ENCODE assay signal across 23 cellular contexts in the genomic region with DNA sequence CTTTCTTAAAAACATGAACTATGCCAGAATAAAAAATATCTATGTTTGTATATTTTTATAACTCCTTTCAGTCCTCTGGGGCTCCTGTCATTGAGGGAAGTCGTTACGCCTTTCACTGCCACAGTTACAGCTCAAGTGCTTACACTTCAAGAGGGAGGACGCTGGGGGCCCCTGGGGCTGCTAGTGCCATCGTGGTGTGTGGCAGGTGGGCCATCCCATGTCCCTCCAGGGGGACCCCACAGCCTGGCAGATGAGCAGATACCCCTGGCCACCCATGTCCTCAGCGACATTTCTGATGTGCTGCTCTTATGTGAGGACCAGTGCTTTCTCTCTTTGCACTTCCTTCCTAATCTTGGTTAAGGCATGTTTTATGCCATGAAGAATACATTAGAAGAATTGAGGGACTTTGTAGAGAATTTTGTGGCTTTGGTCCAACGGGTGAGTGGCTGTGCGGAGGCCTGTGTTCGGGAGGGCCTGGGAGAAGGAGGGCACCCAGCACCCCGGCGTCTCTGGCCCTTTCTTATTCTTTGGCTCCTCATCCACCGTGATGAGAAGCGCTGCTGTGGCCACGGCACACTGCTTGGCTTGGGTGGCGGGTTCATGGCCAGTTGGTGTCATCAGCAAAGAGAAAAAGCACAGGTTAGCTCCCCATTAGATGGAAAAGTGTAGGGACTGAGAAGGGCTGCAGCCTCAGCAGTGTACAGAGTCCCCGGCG. TPM values are rescaled to one million over a fixed set of nuclear protein-coding genes. Genes with fewer than 3 reads are reported as not detected.
DNase-seq lines count a peak whose midpoint lies in the region; ATAC-seq and TF ChIP-seq lines count a peak whose summit lies in the region.
"Had no signal": no experiment of that assay in that cellular context is flagged by ENCODE, and none has a peak within 500 bp of the region (broad histone marks: within the 10 kb centered on the region; RNA-seq: fewer than 3 reads in every experiment).

No MANE protein-coding gene starts in this region.

- peaks cover 9% of the 10 kb centered on the region for H3K4me1 Mint-ChIP-seq in activated naive CD4-positive, alpha-beta T cell treated with anti-CD3 and anti-CD28 coated beads, Interleukin-2, amount 10 ng/mL, durations not matched to agents 7 days and 5 days
- H3K4me1 Mint-ChIP-seq in activated T-helper 17 cell treated with anti-CD3 and anti-CD28 coated beads, Interleukin-2, amount 50 U/mL, for 72 hours: peaks cover 32% of the 10 kb centered on the region
- peaks cover 5% of the 10 kb centered on the region for H3K4me1 Mint-ChIP-seq in endodermal cell
- H3K4me1 Mint-ChIP-seq in stimulated activated effector memory CD8-positive, alpha-beta T cell treated with anti-CD3 and anti-CD28 coated beads, Interleukin-12 subunit alpha, Interleukin-12 subunit beta, amount 100 ng/mL, for 72 hours: peaks cover 46% of the 10 kb centered on the region
- no peaks in the 10 kb centered on the region for H3K4me1 Mint-ChIP-seq in GM23338
- H3K4me1 Mint-ChIP-seq: CD4-positive, alpha-beta memory T cell had no signal

- no peak overlapping the region for H3K4me3 ChIP-seq in endodermal cell (ENCODE audit: low read length)
- H3K4me3 ChIP-seq in osteoblast (ENCODE audit: insufficient read depth, low read length): no peak overlapping the region
- H3K4me3 ChIP-seq in GM23338: no peak overlapping the region
- H3K4me3 ChIP-seq: GM12878, PC-9, SJCRH30 had no signal

- H3K27ac Mint-ChIP-seq in activated naive CD4-positive, alpha-beta T cell treated with anti-CD3 and anti-CD28 coated beads, Interleukin-2, amount 10 ng/mL, durations not matched to agents 7 days and 5 days: peak overlapping the region; percentile 49
- H3K27ac Mint-ChIP-seq in activated T-helper 17 cell treated with anti-CD3 and anti-CD28 coated beads, Interleukin-2, amount 50 U/mL, for 72 hours: peak overlapping the region; percentile 87
- peak overlapping the region; percentile 58 for H3K27ac Mint-ChIP-seq in endodermal cell
- peak overlapping the region; percentile 14 for H3K27ac Mint-ChIP-seq in stimulated activated effector memory CD8-positive, alpha-beta T cell treated with anti-CD3 and anti-CD28 coated beads, Interleukin-12 subunit alpha, Interleukin-12 subunit beta, amount 100 ng/mL, for 72 hours
- no peak overlapping the region for H3K27ac Mint-ChIP-seq in GM23338

- H3K79me2 ChIP-seq in osteoblast (ENCODE audit: insufficient read depth, low read length) (no peaks in the 10 kb centered on the region), GM23338 (replicated peaks; ENCODE audit: insufficient read depth) (no peaks in the 10 kb centered on the region)

- peaks cover 36% of the 10 kb centered on the region for H3K36me3 Mint-ChIP-seq in activated naive CD4-positive, alpha-beta T cell treated with anti-CD3 and anti-CD28 coated beads, Interleukin-2, amount 10 ng/mL, durations not matched to agents 7 days and 5 days
- H3K36me3 Mint-ChIP-seq in activated T-helper 17 cell treated with anti-CD3 and anti-CD28 coated beads, Interleukin-2, amount 50 U/mL, for 72 hours (ENCODE audit: low read depth): peaks cover 100% of the 10 kb centered on the region
- H3K36me3 Mint-ChIP-seq in endodermal cell (ENCODE audit: low read depth) (peaks cover 77% of the 10 kb centered on the region), GM23338 (ENCODE audit: low read depth) (peaks cover 51% of the 10 kb centered on the region)
- peaks cover 100% of the 10 kb centered on the region for H3K36me3 Mint-ChIP-seq in stimulated activated effector memory CD8-positive, alpha-beta T cell treated with anti-CD3 and anti-CD28 coated beads, Interleukin-12 subunit alpha, Interleukin-12 subunit beta, amount 100 ng/mL, for 72 hours

- H4K20me1 ChIP-seq in osteoblast (ENCODE audit: insufficient read depth, low read length): no peaks in the 10 kb centered on the region
- H4K20me1 ChIP-seq in GM23338 (replicated peaks; ENCODE audit: insufficient read depth): no peaks in the 10 kb centered on the region

- WGBS in endodermal cell (ENCODE audit: insufficient coverage in 1 of 2, insufficient read length in 1 of 2), 2 experiments: 95 to 97% methylated on average over 13 to 16 of the region's 16 CpGs

- H3K36me3 ChIP-seq in endodermal cell (ENCODE audit: control insufficient read depth, insufficient read depth, low read length) (peaks cover 74% of the 10 kb centered on the region), osteoblast (ENCODE audit: insufficient read depth, low read length) (peaks cover 59% of the 10 kb centered on the region), GM23338 (ENCODE audit: insufficient read depth) (peaks cover 23% of the 10 kb centered on the region)

- H3K9me3 Mint-ChIP-seq in activated naive CD4-positive, alpha-beta T cell treated with anti-CD3 and anti-CD28 coated beads, Interleukin-2, amount 10 ng/mL, durations not matched to agents 7 days and 5 days: no peaks in the 10 kb centered on the region
- H3K9me3 Mint-ChIP-seq in activated T-helper 17 cell treated with anti-CD3 and anti-CD28 coated beads, Interleukin-2, amount 50 U/mL, for 72 hours: no peaks in the 10 kb centered on the region
- H3K9me3 Mint-ChIP-seq in endodermal cell: no peaks in the 10 kb centered on the region
- no peaks in the 10 kb centered on the region for H3K9me3 Mint-ChIP-seq in stimulated activated effector memory CD8-positive, alpha-beta T cell treated with anti-CD3 and anti-CD28 coated beads, Interleukin-12 subunit alpha, Interleukin-12 subunit beta, amount 100 ng/mL, for 72 hours
- no peaks in the 10 kb centered on the region for H3K9me3 Mint-ChIP-seq in GM23338

- peaks cover 10% of the 10 kb centered on the region for H3K4me1 ChIP-seq in endodermal cell (ENCODE audit: control insufficient read depth, insufficient read depth, low read length)
- no peaks in the 10 kb centered on the region for H3K4me1 ChIP-seq in osteoblast (ENCODE audit: insufficient read depth, low read length)
- H3K4me1 ChIP-seq in GM23338 (ENCODE audit: insufficient read depth): no peaks in the 10 kb centered on the region
- H3K4me1 ChIP-seq: SJCRH30 had no signal

- TF ChIP-seq CTCF in endodermal cell (conservative IDR thresholded peaks at IDR 0.05) (no peak), osteoblast (IDR thresholded peaks at IDR 0.05; ENCODE audit: extremely low read depth, low read depth, low read length) (no peak), GM23338 (conservative IDR thresholded peaks at IDR 0.05; ENCODE audit: low read depth in 2 of 2) (no peak)

- H3K9me2 ChIP-seq in GM23338 (ENCODE audit: insufficient read depth): no peaks in the 10 kb centered on the region

- no peaks in the 10 kb centered on the region for H3F3A ChIP-seq in GM23338 (replicated peaks; ENCODE audit: low read depth)

- H3K4me2 ChIP-seq in osteoblast (ENCODE audit: insufficient read depth, low read length): no peak overlapping the region
- no peak overlapping the region for H3K4me2 ChIP-seq in GM23338
- H3K4me2 ChIP-seq: PC-9 had no signal

- H3K27ac ChIP-seq in endodermal cell (ENCODE audit: low read depth, low read length) (no peak overlapping the region), osteoblast (ENCODE audit: low read depth, low read length) (no peak overlapping the region), GM23338 (ENCODE audit: low read depth) (no peak overlapping the region)
- H3K27ac ChIP-seq: HL-60, PC-9, SJCRH30 had no signal

- no peak for DNase-seq in activated naive CD4-positive, alpha-beta T cell treated with anti-CD3 and anti-CD28 coated beads, Interleukin-2, amount 10 ng/mL, durations not matched to agents 7 days and 5 days
- DNase-seq in activated naive CD4-positive, alpha-beta T cell (lab: John Stamatoyannopoulos, UW): no peak
- DNase-seq in endodermal cell (no peak), osteoblast (ENCODE audit: insufficient read length, low spot score, missing footprints) (no peak), GM23338 (ENCODE audit: low spot score) (no peak), AG08395 (ENCODE audit: low spot score) (no peak)
- no peak for DNase-seq in stimulated activated effector memory CD8-positive, alpha-beta T cell treated with anti-CD3 and anti-CD28 coated beads, Interleukin-12 subunit alpha, Interleukin-12 subunit beta, amount 100 ng/mL, for 72 hours (ENCODE audit: low spot score in 2 of 2)
- DNase-seq: 8988T; ACHN; Caco-2; CD4-positive, alpha-beta memory T cell; NCI-H1092; NCI-H1436; NCI-H187 treated with DMSO at 0.1 percent for 48 hours; NCI-H446; NCI-H524 treated with DMSO at 0.1 percent for 48 hours; PC-9; SJCRH30 had no signal

- H2AFZ ChIP-seq in osteoblast (ENCODE audit: low read length) (no peak overlapping the region), GM23338 (no peak overlapping the region)
- H2AFZ ChIP-seq: PC-9 had no signal

- H3K9ac ChIP-seq in endodermal cell (ENCODE audit: extremely low read depth, low read length, poor library complexity, severe bottlenecking): no peak overlapping the region

- peaks cover 4% of the 10 kb centered on the region for H3K27me3 Mint-ChIP-seq in activated naive CD4-positive, alpha-beta T cell treated with anti-CD3 and anti-CD28 coated beads, Interleukin-2, amount 10 ng/mL, durations not matched to agents 7 days and 5 days
- no peaks in the 10 kb centered on the region for H3K27me3 Mint-ChIP-seq in activated T-helper 17 cell treated with anti-CD3 and anti-CD28 coated beads, Interleukin-2, amount 50 U/mL, for 72 hours
- H3K27me3 Mint-ChIP-seq in endodermal cell (ENCODE audit: insufficient read depth) (no peaks in the 10 kb centered on the region), GM23338 (ENCODE audit: insufficient read depth, low read depth, poor library complexity) (no peaks in the 10 kb centered on the region)
- H3K27me3 Mint-ChIP-seq: CD4-positive, alpha-beta memory T cell had no signal

- no peak overlapping the region for H3K4me3 Mint-ChIP-seq in activated naive CD4-positive, alpha-beta T cell treated with anti-CD3 and anti-CD28 coated beads, Interleukin-2, amount 10 ng/mL, durations not matched to agents 7 days and 5 days
- H3K4me3 Mint-ChIP-seq in activated T-helper 17 cell treated with anti-CD3 and anti-CD28 coated beads, Interleukin-2, amount 50 U/mL, for 72 hours: no peak overlapping the region
- H3K4me3 Mint-ChIP-seq in endodermal cell: no peak overlapping the region
- H3K4me3 Mint-ChIP-seq in stimulated activated effector memory CD8-positive, alpha-beta T cell treated with anti-CD3 and anti-CD28 coated beads, Interleukin-12 subunit alpha, Interleukin-12 subunit beta, amount 100 ng/mL, for 72 hours: no peak overlapping the region
- H3K4me3 Mint-ChIP-seq in GM23338: no peak overlapping the region
- H3K4me3 Mint-ChIP-seq: CD4-positive, alpha-beta memory T cell had no signal

- H3K9me3 ChIP-seq in endodermal cell (ENCODE audit: control insufficient read depth, low read length) (no peaks in the 10 kb centered on the region), osteoblast (ENCODE audit: low read depth, low read length) (no peaks in the 10 kb centered on the region)
- H3K9me3 ChIP-seq: Caco-2, SJCRH30 had no signal

- no peaks in the 10 kb centered on the region for H3K27me3 ChIP-seq in endodermal cell (ENCODE audit: control insufficient read depth, insufficient read depth, low read length, poor library complexity, severe bottlenecking)
- no peaks in the 10 kb centered on the region for H3K27me3 ChIP-seq in osteoblast (ENCODE audit: insufficient read depth, low read length)
- no peaks in the 10 kb centered on the region for H3K27me3 ChIP-seq in GM23338 (ENCODE audit: insufficient read depth)
- H3K27me3 ChIP-seq: SJCRH30 had no signal

- CTCF ChIA-PET in activated naive CD4-positive, alpha-beta T cell treated with anti-CD3 and anti-CD28 coated beads, Interleukin-2, amount 10 ng/mL, durations not matched to agents 7 days and 5 days (lab: Charles Lee): no interaction called here

- ATAC-seq in activated T-helper 17 cell treated with anti-CD3 and anti-CD28 coated beads, Interleukin-2, amount 50 U/mL, for 72 hours (replicated peaks): no peak
- ATAC-seq in stimulated activated effector memory CD8-positive, alpha-beta T cell treated with anti-CD3 and anti-CD28 coated beads, Interleukin-12 subunit alpha, Interleukin-12 subunit beta, amount 100 ng/mL, for 72 hours: no peak
- ATAC-seq in GM23338: no peak
- ATAC-seq: GM12878, Right ventricle myocardium inferior, SK-N-SH treated with all-trans-retinoic acid at 6 μM for 48 hours had no signal

RNA-seq across cellular contexts. Expression of a gene that starts 38.3 kb away (rescaled TPM):
- total RNA-seq in activated T-helper 17 cell treated with anti-CD3 and anti-CD28 coated beads, Interleukin-2, amount 50 U/mL, for 72 hours: 10 to 100 TPM; 28.0 to 32.0 TPM
- total RNA-seq in endodermal cell (10 to 100 TPM; 21.2 to 32.8 TPM), osteoblast (91.6 and 94.8 TPM in 2 replicates)
- polyA plus RNA-seq in endodermal cell (2013, experiment 1 of 2): 4.3 TPM
- 4.7 TPM for polyA plus RNA-seq in endodermal cell (2013, experiment 2 of 2)
- 5.6 and 8.4 TPM in 2 replicates for total RNA-seq in GM23338 (2014; rRNA removed; shearing (Covaris generic))
- 2.5 and 2.8 TPM in 2 replicates for polyA plus RNA-seq in GM23338 (2016; fragmentation: Nextera tagmentation; extraction: Ambion mirVana)
